In the genomic region with DNA sequence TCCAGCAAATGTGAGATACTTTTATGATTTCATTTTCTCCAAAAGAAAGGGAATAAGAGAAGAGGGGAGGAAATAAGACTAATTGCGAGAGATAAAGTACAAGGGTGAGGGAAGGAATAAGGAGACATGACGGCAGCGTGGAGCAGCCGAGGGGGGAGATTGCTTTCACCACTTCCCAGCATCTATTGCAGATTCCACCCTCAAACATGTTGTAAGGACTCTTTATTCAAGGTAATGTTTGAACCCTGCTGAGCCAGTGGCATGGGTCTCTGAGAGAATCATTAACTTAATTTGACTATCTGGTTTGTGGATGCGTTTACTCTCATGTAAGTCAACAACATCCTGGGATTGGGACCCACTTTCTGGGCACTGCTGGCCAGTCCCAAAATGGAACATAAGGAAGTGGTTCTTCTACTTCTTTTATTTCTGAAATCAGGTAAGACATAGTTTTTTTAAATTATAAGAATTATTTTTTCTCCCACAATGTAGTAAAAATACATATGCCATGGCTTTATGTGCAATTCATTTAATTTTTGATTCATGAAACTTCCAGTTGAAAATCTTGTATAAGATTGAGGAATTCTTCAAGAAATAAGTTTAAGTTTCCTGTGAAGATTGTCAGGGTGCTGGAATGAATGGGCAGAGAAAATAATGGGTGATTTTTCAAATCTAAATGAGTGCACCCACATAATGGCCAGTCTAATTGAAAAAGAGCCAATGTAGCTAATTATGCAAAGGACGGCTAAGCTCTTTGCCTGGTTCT, we compare ENCODE assay signal across 12 cellular contexts. TPM values are rescaled to one million over a fixed set of nuclear protein-coding genes. Genes with fewer than 3 reads are reported as not detected.
DNase-seq lines count a peak whose midpoint lies in the region; ATAC-seq and TF ChIP-seq lines count a peak whose summit lies in the region.
"Not testable (repeated sequence)": the region's sequence is repeated elsewhere in the genome, so short reads cannot be mapped to it uniquely, and the experiment has no call there.
"Had no signal": no experiment of that assay in that cellular context is flagged by ENCODE, and none has a peak within 500 bp of the region (broad histone marks: within the 10 kb centered on the region; RNA-seq: fewer than 3 reads in every experiment).

PLG (plus strand) TSS at position 327 of the 763 bp plus-strand sequence; CDS start at position 388, 61 bp downstream.

- not testable (repeated sequence) for H4K20me1 ChIP-seq in hepatocyte (ENCODE audit: insufficient read depth, poor library complexity, severe bottlenecking)

- not testable (repeated sequence) for H3K9me2 ChIP-seq in hepatocyte (replicated peaks; ENCODE audit: insufficient read depth)

- H3K36me3 ChIP-seq in ascending aorta; hepatocyte (replicated peaks; ENCODE audit: insufficient read depth, low read depth); liver (ENCODE audit: control insufficient read depth in 4 of 4, insufficient read depth in 3 of 4, low read depth in 1 of 4, low read length in 3 of 4): not testable (repeated sequence)

- TF ChIP-seq CTCF in ascending aorta (IDR thresholded peaks at IDR 0.05); hepatocyte (IDR thresholded peaks at IDR 0.05; ENCODE audit: poor library complexity); liver (IDR thresholded peaks at IDR 0.05; ENCODE audit: low read depth, low read length, missing input control): not testable (repeated sequence)

- not testable (repeated sequence) for H2AFZ ChIP-seq in hepatocyte

- TF ChIP-seq RAD21 in liver (IDR thresholded peaks at IDR 0.05): not testable (repeated sequence)

- ATAC-seq in left lobe of liver: peak; percentile 5

- H3K9me3 ChIP-seq in ascending aorta; hepatocyte (ENCODE audit: low read depth); liver (ENCODE audit: control insufficient read depth in 4 of 4, low read length in 3 of 4): not testable (repeated sequence)

- intact Hi-C loops in ascending aorta (cut with DNase I): not testable (repeated sequence)

- H3K79me2 ChIP-seq in hepatocyte: not testable (repeated sequence)

- not testable (repeated sequence) for H3K4me2 ChIP-seq in hepatocyte

- not testable (repeated sequence) for H3K27me3 ChIP-seq in ascending aorta; hepatocyte; liver (ENCODE audit: control insufficient read depth in 4 of 4, insufficient read depth in 4 of 4, low read length in 3 of 4)

- not testable (repeated sequence) for DNase-seq in ascending aorta (ENCODE audit: low spot score in 2 of 2); hepatocyte (ENCODE audit: low spot score)
- DNase-seq in left lobe of liver (ENCODE audit: low spot score): peak; percentile 68

- 62% methylated on average over 6 of the region's 6 CpGs for WGBS in hepatocyte (ENCODE audit: low lambda C conversion rate, missing lambda C conversion rate)
- 40% methylated on average over 6 of the region's 6 CpGs for WGBS in liver

- peak within 1 kb of the TSS; percentile 78 to 100 for H3K9ac ChIP-seq in liver (ENCODE audit: low read depth in 1 of 2, low read length in 2 of 2)

- not testable (repeated sequence) for H3K27ac ChIP-seq in ascending aorta
- H3K27ac ChIP-seq in hepatocyte (peak within 1 kb of the TSS; percentile 20), liver (ENCODE audit: low read depth in 1 of 2, low read length in 2 of 2) (peak within 1 kb of the TSS; percentile 87 to 91)

- not testable (repeated sequence) for H3K4me3 ChIP-seq in ascending aorta, hepatocyte
- peak within 1 kb of the TSS; percentile 77 to 97 (median 95) for H3K4me3 ChIP-seq in liver (ENCODE audit: low read depth in 1 of 3, low read length in 3 of 3)

- H3K4me1 ChIP-seq in ascending aorta; hepatocyte (ENCODE audit: insufficient read depth): not testable (repeated sequence)
- H3K4me1 ChIP-seq in liver (ENCODE audit: control insufficient read depth in 4 of 4, insufficient read depth in 4 of 4, low read length in 3 of 4): peaks cover 8 to 48% (median 24%) of the 10 kb centered on the region in 4 donors

TF ChIP-seq in liver, 16 proteins besides CTCF, POLR2A, EP300 and RAD21:
- peak; percentile 95 for TF ChIP-seq TAF1 (conservative IDR thresholded peaks at IDR 0.05)
- TF ChIP-seq EGR1 (IDR thresholded peaks at IDR 0.05; ENCODE audit: low read depth in 2 of 2): peak in 1 of 2 donors; percentile 43
- peak; percentile 54 for TF ChIP-seq FOXA1 (IDR thresholded peaks at IDR 0.05)
- TF ChIP-seq, protein P1, sequence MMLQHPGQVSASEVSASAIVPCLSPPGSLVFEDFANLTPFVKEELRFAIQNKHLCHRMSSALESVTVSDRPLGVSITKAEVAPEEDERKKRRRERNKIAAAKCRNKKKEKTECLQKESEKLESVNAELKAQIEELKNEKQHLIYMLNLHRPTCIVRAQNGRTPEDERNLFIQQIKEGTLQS (IDR thresholded peaks at IDR 0.05): peak; percentile 32
- TF ChIP-seq, protein P2, sequence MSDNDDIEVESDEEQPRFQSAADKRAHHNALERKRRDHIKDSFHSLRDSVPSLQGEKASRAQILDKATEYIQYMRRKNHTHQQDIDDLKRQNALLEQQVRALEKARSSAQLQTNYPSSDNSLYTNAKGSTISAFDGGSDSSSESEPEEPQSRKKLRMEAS (IDR thresholded peaks at IDR 0.05): peak; percentile 57
- TF ChIP-seq FOXA2 (IDR thresholded peaks at IDR 0.05): peak; percentile 69
- peak in 1 of 2 donors; percentile 54 for TF ChIP-seq JUND (IDR thresholded peaks at IDR 0.05)
- peak; percentile 72 for TF ChIP-seq SP1 (IDR thresholded peaks at IDR 0.05)
- peak; percentile 53 for TF ChIP-seq YY1 (IDR thresholded peaks at IDR 0.05)
- peak; percentile 71 to 78 for TF ChIP-seq HNF4A (conservative IDR thresholded peaks at IDR 0.05)
- TF ChIP-seq RXRA (IDR thresholded peaks at IDR 0.05): peak; percentile 62 to 82
TF ChIP-seq in liver: peak in this region for 11; not testable (repeated sequence) for 5.

RNA-seq across cellular contexts. Expression of gene PLG, which starts in this region (rescaled TPM):
- total RNA-seq in ascending aorta: 10.7 TPM
- 223 and 225 TPM in 2 replicates for total RNA-seq in hepatocyte
- polyA plus RNA-seq in hepatocyte: 86.4 and 145 TPM in 2 replicates
- total RNA-seq in left lobe of liver: 1,901 TPM
- total RNA-seq in liver: 1,000 to 10,000 TPM in 1 of 2 donors, 100 to 1,000 TPM in 1; 880 to 1,208 TPM
- polyA plus RNA-seq in liver: 1,000 to 10,000 TPM; 1,307 to 1,797 TPM
- total RNA-seq: A673; CD4-positive, CD25-positive, alpha-beta regulatory T cell; Daoy; G401 had no signal
- polyA plus RNA-seq: AG04450; CD14-positive monocyte; CD4-positive, alpha-beta memory T cell; CD4-positive, CD25-positive, alpha-beta regulatory T cell; CD8-positive, alpha-beta memory T cell had no signal

Comparison
In these comparisons a context has a peak if more than half of its experiments do, and no peak if none do; other contexts are left out.
1. RNA of gene PLG (total RNA-seq): 1,901 TPM in left lobe of liver (single experiment), 880 to 1,208 TPM in liver and 223 to 225 TPM in hepatocyte; 10.7 TPM in ascending aorta (single experiment); every median in the first group is over 10 times any median in the second.